23 cellular contexts compared by ENCODE assay signal in genomic region chr15:36614016-36614415, GRCh38.
"Had no signal": no experiment of that assay in that cellular context is flagged by ENCODE, and none has a peak within 500 bp of the region (broad histone marks: within the 10 kb centered on the region; RNA-seq: fewer than 3 reads in every experiment).

No MANE protein-coding gene starts in this region.

- H3K9me3 ChIP-seq: esophagus squamous epithelium, left lung, thoracic aorta, uterus had no signal

- H3K9ac ChIP-seq: parathyroid adenoma had no signal

- H3K27me3 ChIP-seq: esophagus squamous epithelium, left lung, uterus had no signal

- H3K27ac ChIP-seq: esophagus squamous epithelium, left lung, parathyroid adenoma, skin epidermis, thoracic aorta, uterus, WERI-Rb-1 had no signal

- H2AFZ ChIP-seq: parathyroid adenoma had no signal

- DNase-seq: activated CD4-positive, alpha-beta memory T cell treated with anti-CD3 and anti-CD28 coated beads for 36 hours; activated CD4-positive, alpha-beta T cell treated with anti-CD3 and anti-CD28 coated beads, Interleukin-2, amount 10 ng/mL, durations not matched to agents 24 days and 14 days; activated CD4-positive, CD25-positive, alpha-beta regulatory T cell treated with anti-CD3 and anti-CD28 coated beads, Interleukin-2, amount 50 U/mL, for 72 hours; activated CD8-positive, alpha-beta memory T cell treated with anti-CD3 and anti-CD28 coated beads, Interleukin-2, amount 50 U/mL, for 4 hours; activated effector memory CD4-positive, alpha-beta T cell treated with anti-CD3 and anti-CD28 coated beads, Interleukin-2, amount 50 U/mL, for 16 hours; activated naive CD4-positive, alpha-beta T cell treated with anti-CD3 and anti-CD28 coated beads, Interleukin-2, amount 10 ng/mL, durations not matched to agents 7 days and 5 days; activated naive CD8-positive, alpha-beta T cell treated with anti-CD3 and anti-CD28 coated beads, Interleukin-2, amount 10 ng/mL, durations not matched to agents 7 days and 5 days; activated T-cell treated with anti-CD3 and anti-CD28 coated beads, Interleukin-2, amount 50 U/mL, for 1 hour; central memory CD4-positive, alpha-beta T cell; esophagus squamous epithelium; foreskin melanocyte; immature natural killer cell; left lung; naive thymus-derived CD8-positive, alpha-beta T cell; occipital lobe; stimulated activated CD4-positive, alpha-beta T cell treated with anti-CD3 and anti-CD28 coated beads, Interleukin-4, amount 100 ng/mL, for 24 hours; uterus; WERI-Rb-1 had no signal

- ATAC-seq: left lung; naive thymus-derived CD8-positive, alpha-beta T cell; sciatic nerve; stimulated activated effector memory CD8-positive, alpha-beta T cell treated with anti-CD3 and anti-CD28 coated beads, Interleukin-12 subunit alpha, Interleukin-12 subunit beta, amount 100 ng/mL, for 72 hours had no signal

- H3K4me1 ChIP-seq: left lung, parathyroid adenoma had no signal

- H3K4me3 ChIP-seq: esophagus squamous epithelium, left lung, skin epidermis, thoracic aorta, uterus had no signal

- H3K79me2 ChIP-seq: parathyroid adenoma had no signal

- H3K36me3 ChIP-seq: esophagus squamous epithelium, left lung, thoracic aorta, uterus, WERI-Rb-1 had no signal
